ENCODE assay signal across 28 cellular contexts in the genomic region with DNA sequence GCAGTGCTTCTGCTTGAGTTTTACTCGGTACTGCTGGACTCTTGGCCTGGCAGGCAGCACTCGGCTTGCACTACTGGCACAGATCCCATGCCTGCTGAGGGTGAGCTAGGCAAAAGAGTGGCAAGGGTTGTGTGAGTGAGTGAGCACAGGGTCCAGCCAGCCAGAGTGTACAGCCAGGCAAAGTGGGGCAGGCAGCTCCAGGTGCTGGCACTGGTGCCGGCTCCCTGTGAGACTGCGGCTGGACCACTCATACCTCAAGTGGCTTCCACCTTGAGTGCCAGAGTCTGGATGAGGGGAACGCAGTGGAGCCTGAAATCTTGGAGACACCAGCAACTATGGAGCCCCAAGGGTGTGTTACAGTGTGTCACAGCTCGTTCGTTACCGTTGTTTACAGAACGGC.
"Had no signal": no experiment of that assay in that cellular context is flagged by ENCODE, and none has a peak within 500 bp of the region (broad histone marks: within the 10 kb centered on the region; RNA-seq: fewer than 3 reads in every experiment).

No MANE protein-coding gene starts in this region.

- H3K4me2 ChIP-seq: smooth muscle cell had no signal

- H3K4me3 ChIP-seq: coronary artery, esophagus squamous epithelium, lung, mucosa of descending colon, right lobe of liver, smooth muscle cell, transverse colon, vagina had no signal

- H3K36me3 ChIP-seq: esophagus squamous epithelium, right lobe of liver, transverse colon, vagina had no signal

- H3K9me3 ChIP-seq: esophagus squamous epithelium, mucosa of descending colon, right lobe of liver, testis, transverse colon, vagina had no signal

- H3K27me3 ChIP-seq: esophagus squamous epithelium, right lobe of liver, testis, transverse colon, vagina had no signal

- H3K4me1 Mint-ChIP-seq: immature natural killer cell; memory B cell; mesothelial cell of epicardium; naive B cell; neural crest cell; stimulated activated effector memory CD8-positive, alpha-beta T cell treated with anti-CD3 and anti-CD28 coated beads, Interleukin-12 subunit alpha, Interleukin-12 subunit beta, amount 100 ng/mL, for 72 hours had no signal

- H3K36me3 Mint-ChIP-seq: memory B cell; mesothelial cell of epicardium; naive B cell; natural killer cell treated with Interleukin-12 subunit alpha and Interleukin-12 subunit beta and Interleukin-15 and Interleukin-18, amount 100 ng/mL, for 72 hours; stimulated activated effector memory CD8-positive, alpha-beta T cell treated with anti-CD3 and anti-CD28 coated beads, Interleukin-12 subunit alpha, Interleukin-12 subunit beta, amount 100 ng/mL, for 72 hours had no signal

- H3K27ac ChIP-seq: coronary artery, esophagus squamous epithelium, parathyroid adenoma, right lobe of liver, testis, transverse colon, vagina had no signal

- DNase-seq: dermis blood vessel endothelial cell; effector memory CD4-positive, alpha-beta T cell; erythroblast; esophagus squamous epithelium; foreskin melanocyte; hypothalamus; immature natural killer cell; islet precursor cell; left ventricle myocardium superior; mucosa of descending colon; naive B cell; right lobe of liver; stimulated activated CD4-positive, alpha-beta T cell treated with anti-CD3 and anti-CD28 coated beads, Interleukin-2, amount 100 ng/mL, for 24 hours; stimulated activated CD4-positive, alpha-beta T cell treated with anti-CD3 and anti-CD28 coated beads, Interleukin-4, amount 100 ng/mL, for 24 hours; stimulated activated naive CD8-positive, alpha-beta T cell treated with anti-CD3 and anti-CD28 coated beads, Interleukin-15, Interleukin-2, amounts not matched to agents 100 U/mL and 50 U/mL, for 24 hours; transverse colon had no signal

- H3K79me2 ChIP-seq: parathyroid adenoma had no signal

- H3K4me1 ChIP-seq: esophagus squamous epithelium, parathyroid adenoma, right lobe of liver, testis, transverse colon, vagina had no signal

- H3K27ac Mint-ChIP-seq: immature natural killer cell; memory B cell; mesothelial cell of epicardium; naive B cell; natural killer cell treated with Interleukin-12 subunit alpha and Interleukin-12 subunit beta and Interleukin-15 and Interleukin-18, amount 100 ng/mL, for 72 hours; progenitor cell of endocrine pancreas; stimulated activated effector memory CD8-positive, alpha-beta T cell treated with anti-CD3 and anti-CD28 coated beads, Interleukin-12 subunit alpha, Interleukin-12 subunit beta, amount 100 ng/mL, for 72 hours had no signal

- H3K9me3 Mint-ChIP-seq: neural crest cell had no signal

- H3K27me3 Mint-ChIP-seq: memory B cell; naive B cell; natural killer cell treated with Interleukin-12 subunit alpha and Interleukin-12 subunit beta and Interleukin-15 and Interleukin-18, amount 100 ng/mL, for 72 hours; progenitor cell of endocrine pancreas had no signal

- ATAC-seq: left ventricle myocardium superior; mucosa of descending colon; natural killer cell treated with Interleukin-12 subunit alpha and Interleukin-12 subunit beta and Interleukin-15 and Interleukin-18, amount 100 ng/mL, for 72 hours; stimulated activated effector memory CD8-positive, alpha-beta T cell treated with anti-CD3 and anti-CD28 coated beads, Interleukin-12 subunit alpha, Interleukin-12 subunit beta, amount 100 ng/mL, for 72 hours; stimulated activated naive CD8-positive, alpha-beta T cell treated with anti-CD3 and anti-CD28 coated beads, Interleukin-15, Interleukin-2, amounts not matched to agents 100 U/mL and 50 U/mL, for 24 hours had no signal

- H2AFZ ChIP-seq: parathyroid adenoma had no signal

- H3K4me3 Mint-ChIP-seq: immature natural killer cell; memory B cell; mesothelial cell of epicardium; naive B cell; natural killer cell treated with Interleukin-12 subunit alpha and Interleukin-12 subunit beta and Interleukin-15 and Interleukin-18, amount 100 ng/mL, for 72 hours; neural crest cell; stimulated activated effector memory CD8-positive, alpha-beta T cell treated with anti-CD3 and anti-CD28 coated beads, Interleukin-12 subunit alpha, Interleukin-12 subunit beta, amount 100 ng/mL, for 72 hours had no signal

- H3K9ac ChIP-seq: parathyroid adenoma had no signal
